11 cellular contexts compared by ENCODE assay signal in the genomic region with DNA sequence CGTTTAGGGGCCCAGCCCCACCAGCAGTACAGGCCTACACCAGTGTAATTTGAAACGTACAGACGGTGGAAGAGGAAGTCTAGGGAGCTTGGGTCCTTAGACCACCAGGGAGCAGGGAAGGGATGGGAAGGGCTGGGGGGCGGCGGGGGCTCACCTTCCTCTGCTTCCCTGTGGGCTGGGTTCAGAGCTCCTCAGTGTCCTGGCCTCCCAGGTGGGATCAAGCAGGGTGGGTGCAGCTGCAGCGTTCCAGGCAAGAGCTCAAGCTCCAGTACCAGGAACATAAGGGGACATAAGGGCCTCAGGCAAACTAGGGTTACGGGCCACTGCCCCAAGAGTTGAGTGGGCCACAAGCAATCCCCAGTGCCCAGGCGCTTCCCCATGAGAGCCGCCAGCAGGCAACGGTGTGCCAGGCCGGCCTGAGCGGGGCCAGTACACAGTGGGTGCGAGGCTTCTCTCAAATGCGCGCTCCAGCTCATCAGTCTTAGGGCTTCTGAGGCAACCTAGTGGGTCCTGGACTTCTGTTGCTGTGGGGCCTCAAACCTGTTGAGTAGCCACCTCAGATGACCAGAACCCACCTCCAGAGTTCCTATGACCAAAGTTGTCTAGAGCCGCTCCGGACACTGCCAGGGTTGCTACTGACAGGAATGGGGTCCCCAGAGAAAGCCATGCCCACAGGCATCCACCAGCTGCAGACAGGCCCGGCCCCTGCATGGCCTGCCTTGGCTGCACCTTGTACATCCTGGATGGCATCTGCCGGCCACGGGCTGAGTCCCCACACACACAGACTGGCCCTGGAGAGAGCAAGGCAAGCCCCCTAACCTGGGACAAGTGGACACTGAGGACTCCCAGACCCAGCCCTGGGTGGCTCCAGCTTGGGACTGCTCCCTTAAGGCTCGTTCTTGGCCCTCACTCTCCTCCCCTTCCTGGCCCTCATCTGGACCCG. TPM values are rescaled to one million over a fixed set of nuclear protein-coding genes. Genes with fewer than 3 reads are reported as not detected.
A peak's percentile ranks its signal among the peaks of the same experiment; 100 is the strongest.
DNase-seq lines count a peak whose midpoint lies in the region; ATAC-seq and TF ChIP-seq lines count a peak whose summit lies in the region.
"Had no signal": no experiment of that assay in that cellular context is flagged by ENCODE, and none has a peak within 500 bp of the region (broad histone marks: within the 10 kb centered on the region; RNA-seq: fewer than 3 reads in every experiment).

No MANE protein-coding gene starts in this region.

- H3K27me3 ChIP-seq in DOHH2 (ENCODE audit: control insufficient read depth, low read length) = no peaks in the 10 kb centered on the region

- intact Hi-C loops in natural killer cell (cut with micrococcal nuclease) = loop anchor here (10.0 kb wide), 1 partner anchor 824 kb away; no protein-coding TSS in a partner anchor

- H3K79me2 ChIP-seq in DOHH2 (ENCODE audit: control insufficient read depth, low read length) = no peaks in the 10 kb centered on the region

- H3F3A ChIP-seq in DOHH2 (ENCODE audit: control insufficient read depth, insufficient read depth) = peaks cover 1% of the 10 kb centered on the region

- H3K4me2 ChIP-seq in DOHH2 (ENCODE audit: low read length) = peak overlapping the region; percentile 40

- peaks cover 19% of the 10 kb centered on the region for H3K4me1 ChIP-seq in DOHH2 (ENCODE audit: control insufficient read depth, low read length)

- H3K27me3 Mint-ChIP-seq in activated T-helper 17 cell treated with anti-CD3 and anti-CD28 coated beads, Interleukin-2, amount 50 U/mL, for 72 hours = no peaks in the 10 kb centered on the region
- H3K27me3 Mint-ChIP-seq in natural killer cell (ENCODE audit: low read depth in 2 of 2) = no peaks in the 10 kb centered on the region

- H3K9me3 ChIP-seq in DOHH2 (ENCODE audit: control insufficient read depth, insufficient read depth, low read length) = no peaks in the 10 kb centered on the region

- H3K4me3 ChIP-seq in DOHH2 (ENCODE audit: low read length) = no peak overlapping the region

- no peak overlapping the region for H3K27ac ChIP-seq in DOHH2 (ENCODE audit: low read depth, low read length)

- H3K4me1 Mint-ChIP-seq in activated T-helper 17 cell treated with anti-CD3 and anti-CD28 coated beads, Interleukin-2, amount 50 U/mL, for 72 hours = no peaks in the 10 kb centered on the region
- peaks cover 11 to 25% of the 10 kb centered on the region in 2 donors for H3K4me1 Mint-ChIP-seq in natural killer cell

- ATAC-seq in HG02678 (IDR thresholded peaks at IDR 0.05; ENCODE audit: unreplicated experiment) = peak; percentile 4
- ATAC-seq in activated T-helper 17 cell treated with anti-CD3 and anti-CD28 coated beads, Interleukin-2, amount 50 U/mL, for 72 hours (replicated peaks) = peak; percentile 7
- peak in 1 of 3 donors; percentile 16 for ATAC-seq in natural killer cell
- ATAC-seq in HG03565 (IDR thresholded peaks at IDR 0.05; ENCODE audit: unreplicated experiment) = no peak
- ATAC-seq: left ventricle myocardium superior had no signal

- H4K20me1 ChIP-seq in DOHH2 (ENCODE audit: control insufficient read depth, insufficient read depth, low read depth, low read length) = no peaks in the 10 kb centered on the region

- no peaks in the 10 kb centered on the region for H3K9me3 Mint-ChIP-seq in activated T-helper 17 cell treated with anti-CD3 and anti-CD28 coated beads, Interleukin-2, amount 50 U/mL, for 72 hours
- no peaks in the 10 kb centered on the region for H3K9me3 Mint-ChIP-seq in natural killer cell

- no peaks in the 10 kb centered on the region for H3K9me2 ChIP-seq in DOHH2 (replicated peaks; ENCODE audit: control insufficient read depth, low read length)

- H3K4me3 Mint-ChIP-seq in activated T-helper 17 cell treated with anti-CD3 and anti-CD28 coated beads, Interleukin-2, amount 50 U/mL, for 72 hours = peak overlapping the region; percentile 45
- peak overlapping the region; percentile 85 for H3K4me3 Mint-ChIP-seq in natural killer cell

- no peak for TF ChIP-seq CTCF in DOHH2 (IDR thresholded peaks at IDR 0.05; ENCODE audit: low read depth, low read length, poor library complexity, severe bottlenecking)
- no peak for TF ChIP-seq CTCF in natural killer cell (IDR thresholded peaks at IDR 0.05)

- no peak for DNase-seq in natural killer cell
- DNase-seq in activated CD4-positive, CD25-positive, alpha-beta regulatory T cell (lab: John Stamatoyannopoulos, UW) = no peak
- DNase-seq in NCI-H82 treated with DMSO at 0.1 percent for 48 hours (lab: John Stamatoyannopoulos, UW; ENCODE audit: unreplicated experiment) = no peak
- DNase-seq in T-helper 9 cell = no peak
- DNase-seq: MV-4-11, NCI-H774 had no signal

- H3K36me3 ChIP-seq in DOHH2 (ENCODE audit: control insufficient read depth, low read length) = peaks cover 10% of the 10 kb centered on the region

- peaks cover 36% of the 10 kb centered on the region for H3K36me3 Mint-ChIP-seq in activated T-helper 17 cell treated with anti-CD3 and anti-CD28 coated beads, Interleukin-2, amount 50 U/mL, for 72 hours (ENCODE audit: low read depth)
- H3K36me3 Mint-ChIP-seq in natural killer cell = no peaks in the 10 kb centered on the region

- H3K27ac Mint-ChIP-seq in activated T-helper 17 cell treated with anti-CD3 and anti-CD28 coated beads, Interleukin-2, amount 50 U/mL, for 72 hours = no peak overlapping the region
- H3K27ac Mint-ChIP-seq in natural killer cell = peak overlapping the region; percentile 29 to 51

RNA-seq across cellular contexts. Expression of a gene that starts 5.2 kb away (rescaled TPM):
- total RNA-seq in activated T-helper 17 cell treated with anti-CD3 and anti-CD28 coated beads, Interleukin-2, amount 50 U/mL, for 72 hours = 10 to 100 TPM in 1 of 2 donors, 1 to 10 TPM in 1; 6.8 to 11.7 TPM
- 10 to 100 TPM in 2 of 3 donors, 1 to 10 TPM in 1; 8.3 to 11.2 (median 10.1) TPM for total RNA-seq in natural killer cell

RNA-seq across cellular contexts. Expression of a gene that starts 19.2 kb away (rescaled TPM):
- 10 to 100 TPM; 25.2 to 52.3 TPM for total RNA-seq in activated T-helper 17 cell treated with anti-CD3 and anti-CD28 coated beads, Interleukin-2, amount 50 U/mL, for 72 hours
- 10 to 100 TPM; 15.5 to 22.3 (median 21.6) TPM for total RNA-seq in natural killer cell

RNA-seq across cellular contexts. Expression of a gene that starts 22.5 kb away (rescaled TPM):
- total RNA-seq in activated T-helper 17 cell treated with anti-CD3 and anti-CD28 coated beads, Interleukin-2, amount 50 U/mL, for 72 hours = 10 to 100 TPM; 17.9 to 22.0 TPM
- 10 to 100 TPM; 33.8 to 55.2 (median 45.6) TPM for total RNA-seq in natural killer cell

RNA-seq across cellular contexts. Expression of a gene that starts 31.3 kb away (rescaled TPM):
- total RNA-seq in activated T-helper 17 cell treated with anti-CD3 and anti-CD28 coated beads, Interleukin-2, amount 50 U/mL, for 72 hours = 1 to 10 TPM; 8.3 to 9.6 TPM
- 10 to 100 TPM; 51.8 to 78.1 (median 65.8) TPM for total RNA-seq in natural killer cell
